In the genomic region with DNA sequence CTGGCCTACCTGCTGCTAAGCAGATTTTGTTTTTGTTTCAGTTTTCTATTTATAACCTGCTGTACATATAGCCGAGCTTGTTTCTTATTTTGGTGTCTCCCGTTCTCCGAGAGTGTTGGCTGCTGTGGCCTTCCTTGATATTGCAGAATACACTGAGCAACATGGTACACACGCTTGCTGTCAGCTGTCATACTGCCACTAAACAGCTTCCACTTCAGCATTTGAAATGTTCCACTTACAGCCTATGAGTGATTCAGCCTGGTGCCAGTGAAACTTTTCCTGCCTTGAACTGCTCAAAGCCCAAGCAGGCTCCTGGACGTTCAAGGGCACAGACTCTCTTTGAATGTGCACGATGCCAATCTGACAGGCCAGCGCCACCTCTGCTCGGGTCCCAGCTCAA, we compare ENCODE assay signal across 22 cellular contexts.
DNase-seq lines count a peak whose midpoint lies in the region; TF ChIP-seq lines count a peak whose summit lies in the region.
"Had no signal": no experiment of that assay in that cellular context is flagged by ENCODE, and none has a peak within 500 bp of the region (broad histone marks: within the 10 kb centered on the region; RNA-seq: fewer than 3 reads in every experiment).

No MANE protein-coding gene starts in this region.

- H3K9me3 ChIP-seq in left ventricle myocardium inferior (replicated peaks) (no peaks in the 10 kb centered on the region), neuronal stem cell (replicated peaks in 1 of 2; ENCODE audit: control insufficient read depth in 2 of 2, insufficient read depth in 1 of 2, low read depth in 1 of 2, low read length in 2 of 2) (peaks cover 0 to 3% of the 10 kb centered on the region in 2 donors)
- H3K9me3 ChIP-seq: SJSA1 had no signal

- no peak overlapping the region for H3K9ac ChIP-seq in neuronal stem cell (ENCODE audit: low read depth, low read length, poor library complexity)

- no peak overlapping the region for H2AFZ ChIP-seq in neuronal stem cell (ENCODE audit: low read length)

- peak overlapping the region; percentile 52 for H4K8ac ChIP-seq in neuronal stem cell (ENCODE audit: low read depth, low read length)

- no peak for TF ChIP-seq CTCF in left ventricle myocardium inferior (IDR thresholded peaks at IDR 0.05; ENCODE audit: borderline replicate concordance)

- peak; percentile 56 for DNase-seq in Ammon's horn (ENCODE audit: low spot score)
- DNase-seq in NCI-H187 treated with DMSO at 0.1 percent for 48 hours (lab: John Stamatoyannopoulos, UW): peak; percentile 40
- DNase-seq in left ventricle myocardium inferior: no peak
- no peak for DNase-seq in neuronal stem cell (ENCODE audit: low spot score)
- DNase-seq in SKM-1 (lab: John Stamatoyannopoulos, UW; ENCODE audit: unreplicated experiment): no peak
- no peak for DNase-seq in NCI-H2029 treated with DMSO at 0.1 percent for 48 hours (lab: John Stamatoyannopoulos, UW)
- DNase-seq in NCI-H1092 treated with DMSO at 0.1 percent for 48 hours (lab: John Stamatoyannopoulos, UW): no peak
- no peak for DNase-seq in hepatic stellate cell (ENCODE audit: low spot score)
- DNase-seq: activated CD4-positive, alpha-beta memory T cell treated with anti-CD3 and anti-CD28 coated beads, Interleukin-2, amount 10 ng/mL, durations not matched to agents 7 days and 5 days; Calu3; dorsolateral prefrontal cortex; HCEC 1CT; kidney glomerular epithelial cell; natural killer cell; NCI-H1092; NCI-H2081; NCI-H446; NK-92 treated with Interleukin-12 subunit alpha and Interleukin-12 subunit beta, amount 100 ng/mL, for 24 hours; stimulated activated CD8-positive, alpha-beta memory T cell treated with anti-CD3 and anti-CD28 coated beads, Interleukin-4, amount 100 ng/mL, for 48 hours; T-helper 1 cell had no signal

- no peak overlapping the region for H3K18ac ChIP-seq in neuronal stem cell (ENCODE audit: low read length)

- no peaks in the 10 kb centered on the region for H3K36me3 ChIP-seq in left ventricle myocardium inferior
- H3K36me3 ChIP-seq in neuronal stem cell (replicated peaks in 1 of 2; ENCODE audit: control insufficient read depth in 2 of 2, insufficient read depth in 2 of 2, low read length in 2 of 2): no peaks in the 10 kb centered on the region
- H3K36me3 ChIP-seq: SJSA1 had no signal

- peak overlapping the region; percentile 35 for H2BK5ac ChIP-seq in neuronal stem cell (ENCODE audit: low read length)

- H3K27me3 ChIP-seq in left ventricle myocardium inferior (ENCODE audit: low read depth): no peaks in the 10 kb centered on the region
- no peaks in the 10 kb centered on the region for H3K27me3 ChIP-seq in neuronal stem cell (ENCODE audit: control insufficient read depth in 3 of 3, insufficient read depth in 3 of 3, low read depth in 1 of 3, low read length in 3 of 3)
- H3K27me3 ChIP-seq: dorsolateral prefrontal cortex, SJSA1 had no signal

- no peak overlapping the region for H3K4ac ChIP-seq in neuronal stem cell (ENCODE audit: low read length)

- no peaks in the 10 kb centered on the region for H3K79me1 ChIP-seq in neuronal stem cell (ENCODE audit: low read depth, low read length)

- H2BK15ac ChIP-seq in neuronal stem cell (ENCODE audit: low read length): peak overlapping the region; percentile 86

- no peak overlapping the region for H4K91ac ChIP-seq in neuronal stem cell (ENCODE audit: low read depth, low read length, poor library complexity)

- whole genome bisulfite sequencing in neuronal stem cell (ENCODE audit: extremely low coverage in 2 of 2, insufficient read length in 2 of 2, insufficient replicate concordance in 1 of 2), 2 donors: no CpG with 5 or more reads among the region's 8 CpGs

- no peak overlapping the region for H3K4me3 ChIP-seq in left ventricle myocardium inferior
- H3K4me3 ChIP-seq in neuronal stem cell (ENCODE audit: low read length in 2 of 2): no peak overlapping the region
- H3K4me3 ChIP-seq: dorsolateral prefrontal cortex, SJSA1 had no signal

- H3K4me2 ChIP-seq in neuronal stem cell (ENCODE audit: insufficient read depth, low read length, poor library complexity, severe bottlenecking): no peak overlapping the region

- intact Hi-C loops in left ventricle myocardium inferior (cut with micrococcal nuclease): no loop called here

- H2BK12ac ChIP-seq in neuronal stem cell (ENCODE audit: low read length): peak overlapping the region; percentile 86

- H3K4me1 ChIP-seq in left ventricle myocardium inferior (peaks cover 12% of the 10 kb centered on the region), neuronal stem cell (ENCODE audit: control insufficient read depth in 2 of 2, insufficient read depth in 1 of 2, low read depth in 1 of 2, low read length in 2 of 2) (peaks cover 36 to 66% of the 10 kb centered on the region in 2 donors)

- H3K14ac ChIP-seq in neuronal stem cell (ENCODE audit: low read length): peak overlapping the region; percentile 1

- no peak overlapping the region for H2BK120ac ChIP-seq in neuronal stem cell (ENCODE audit: low read depth, low read length)

- peak overlapping the region; percentile 75 for H3K27ac ChIP-seq in left ventricle myocardium inferior (replicated peaks)
- H3K27ac ChIP-seq in neuronal stem cell (replicated peaks; ENCODE audit: low read length): no peak overlapping the region
- H3K27ac ChIP-seq: HL-60, SJSA1 had no signal

- H2AK5ac ChIP-seq in neuronal stem cell (ENCODE audit: low read depth, low read length): peak overlapping the region; percentile 95

- H3K23ac ChIP-seq in neuronal stem cell (ENCODE audit: low read depth, low read length, poor library complexity): no peak overlapping the region

Comparison
In these comparisons a context has a peak if more than half of its experiments do, and no peak if none do; other contexts are left out.
1. DNase-seq: peak in Ammon's horn (single experiment) and NCI-H187 treated with DMSO at 0.1 percent for 48 hours (single experiment); none in left ventricle myocardium inferior (single experiment), neuronal stem cell (single experiment), SKM-1 (single experiment), NCI-H2029 treated with DMSO at 0.1 percent for 48 hours (single experiment), NCI-H1092 treated with DMSO at 0.1 percent for 48 hours (single experiment) and hepatic stellate cell (single experiment).